In genomic region chr11:57335343-57336110, GRCh38 we compare ENCODE assay signal across 8 cellular contexts. TPM values are rescaled to one million over a fixed set of nuclear protein-coding genes. Genes with fewer than 3 reads are reported as not detected.
DNase-seq lines count a peak whose midpoint lies in the region; ATAC-seq lines count a peak whose summit lies in the region.

A gene with protein sequence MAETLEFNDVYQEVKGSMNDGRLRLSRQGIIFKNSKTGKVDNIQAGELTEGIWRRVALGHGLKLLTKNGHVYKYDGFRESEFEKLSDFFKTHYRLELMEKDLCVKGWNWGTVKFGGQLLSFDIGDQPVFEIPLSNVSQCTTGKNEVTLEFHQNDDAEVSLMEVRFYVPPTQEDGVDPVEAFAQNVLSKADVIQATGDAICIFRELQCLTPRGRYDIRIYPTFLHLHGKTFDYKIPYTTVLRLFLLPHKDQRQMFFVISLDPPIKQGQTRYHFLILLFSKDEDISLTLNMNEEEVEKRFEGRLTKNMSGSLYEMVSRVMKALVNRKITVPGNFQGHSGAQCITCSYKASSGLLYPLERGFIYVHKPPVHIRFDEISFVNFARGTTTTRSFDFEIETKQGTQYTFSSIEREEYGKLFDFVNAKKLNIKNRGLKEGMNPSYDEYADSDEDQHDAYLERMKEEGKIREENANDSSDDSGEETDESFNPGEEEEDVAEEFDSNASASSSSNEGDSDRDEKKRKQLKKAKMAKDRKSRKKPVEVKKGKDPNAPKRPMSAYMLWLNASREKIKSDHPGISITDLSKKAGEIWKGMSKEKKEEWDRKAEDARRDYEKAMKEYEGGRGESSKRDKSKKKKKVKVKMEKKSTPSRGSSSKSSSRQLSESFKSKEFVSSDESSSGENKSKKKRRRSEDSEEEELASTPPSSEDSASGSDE (minus strand): TSS chr11:57335892. CDS start chr11:57335121, 771 bp downstream.

- H3K9me3 Mint-ChIP-seq in activated T-cell treated with anti-CD3 and anti-CD28 coated beads, Interleukin-2, amount 50 U/mL, for 24 hours = no peaks in the 10 kb centered on the region

- H3K9ac ChIP-seq in muscle layer of colon (ENCODE audit: low read length) = peak within 1 kb of the TSS; percentile 84

- peaks cover 27% of the 10 kb centered on the region for H3K36me3 ChIP-seq in muscle layer of colon (ENCODE audit: insufficient read depth, low read length)

- H3K27ac Mint-ChIP-seq in activated T-cell treated with anti-CD3 and anti-CD28 coated beads, Interleukin-2, amount 50 U/mL, for 24 hours = peak within 1 kb of the TSS; percentile 99

- H3K9me3 ChIP-seq in muscle layer of colon (ENCODE audit: low read length) = no peaks in the 10 kb centered on the region

- peak within 1 kb of the TSS; percentile 98 for H3K4me3 Mint-ChIP-seq in activated T-cell treated with anti-CD3 and anti-CD28 coated beads, Interleukin-2, amount 50 U/mL, for 24 hours

- ATAC-seq in GM21526 (IDR thresholded peaks at IDR 0.05; ENCODE audit: low FRiP score, unreplicated experiment) = peak; percentile 98
- peak; percentile 95 for ATAC-seq in esophagus mucosa

- H3K4me1 ChIP-seq in muscle layer of colon (ENCODE audit: insufficient read depth, low read length) = peaks cover 18% of the 10 kb centered on the region

- peaks cover 50% of the 10 kb centered on the region for H3K36me3 Mint-ChIP-seq in activated T-cell treated with anti-CD3 and anti-CD28 coated beads, Interleukin-2, amount 50 U/mL, for 24 hours (ENCODE audit: low read depth)

- H3K4me1 Mint-ChIP-seq in activated T-cell treated with anti-CD3 and anti-CD28 coated beads, Interleukin-2, amount 50 U/mL, for 24 hours (ENCODE audit: low read depth) = peaks cover 50% of the 10 kb centered on the region

- H3K27ac ChIP-seq in muscle layer of colon (ENCODE audit: low read depth, low read length) = peak within 1 kb of the TSS; percentile 68

- H3K4me3 ChIP-seq in muscle layer of colon (ENCODE audit: low read depth in 1 of 2, low read length in 2 of 2) = peak within 1 kb of the TSS; percentile 79 to 90

- no peaks in the 10 kb centered on the region for H3K27me3 Mint-ChIP-seq in activated T-cell treated with anti-CD3 and anti-CD28 coated beads, Interleukin-2, amount 50 U/mL, for 24 hours

- no peaks in the 10 kb centered on the region for H3K27me3 ChIP-seq in muscle layer of colon (ENCODE audit: control insufficient read depth in 1 of 2, insufficient read depth in 2 of 2, low read length in 2 of 2)

- peak; percentile 79 for DNase-seq in DMS153 (lab: John Stamatoyannopoulos, UW)
- peak; percentile 80 for DNase-seq in HuH-7 (ENCODE audit: low spot score)
- DNase-seq in OCI-M1 (lab: John Stamatoyannopoulos, UW) = peak; percentile 93
- DNase-seq in activated T-cell treated with anti-CD3 and anti-CD28 coated beads, Interleukin-2, amount 50 U/mL, for 24 hours = peak; percentile 90
- DNase-seq in stimulated activated CD8-positive, alpha-beta memory T cell treated with anti-CD3 and anti-CD28 coated beads, Interleukin-7, amount 100 ng/mL, for 24 hours (ENCODE audit: low read depth) = peak; percentile 75

RNA-seq across cellular contexts. Expression of the gene that starts here (rescaled TPM):
- total RNA-seq in esophagus mucosa = 74.9 TPM

Comparison
In these comparisons a context has a peak if more than half of its experiments do, and no peak if none do; other contexts are left out.
1. Peak in every context shown above with its lines: DNase-seq, ATAC-seq, H3K4me3 ChIP-seq and H3K27ac ChIP-seq.